In the genomic region with DNA sequence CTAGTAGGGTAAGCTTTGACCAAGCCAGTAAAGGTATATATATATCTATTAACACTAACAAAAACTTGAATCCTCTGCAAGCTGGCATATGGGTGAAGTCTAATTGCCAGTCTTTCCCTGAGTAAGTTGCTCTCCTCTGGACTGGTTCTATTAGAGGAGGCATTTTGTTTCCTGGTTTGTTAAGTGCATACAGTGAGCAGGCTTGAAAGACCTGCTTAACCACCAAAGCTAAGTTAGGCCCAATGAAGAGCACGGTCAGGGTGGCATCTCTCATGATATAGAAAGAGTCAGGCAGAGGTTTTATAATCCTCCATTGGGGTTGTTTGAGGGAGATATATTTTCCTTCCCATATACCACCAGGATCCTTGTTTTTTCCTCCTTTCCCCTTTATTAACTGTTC, we compare ENCODE assay signal across 30 cellular contexts. TPM values are rescaled to one million over a fixed set of nuclear protein-coding genes. Genes with fewer than 3 reads are reported as not detected.
"Had no signal": no experiment of that assay in that cellular context is flagged by ENCODE, and none has a peak within 500 bp of the region (broad histone marks: within the 10 kb centered on the region; RNA-seq: fewer than 3 reads in every experiment).

No MANE protein-coding gene starts in this region.

- H3K27me3 ChIP-seq: pancreas, stomach, testis, thyroid gland, upper lobe of right lung had no signal

- H3K36me3 ChIP-seq: lower lobe of right lung, pancreas, prostate gland, stomach, thyroid gland, upper lobe of right lung had no signal

- H3K4me3 ChIP-seq: lower lobe of right lung, pancreas, prostate gland, skin epidermis, stomach, testis, thyroid gland, upper lobe of right lung had no signal

- H3K9me3 ChIP-seq: lower lobe of right lung, pancreas, prostate gland, stomach, testis, thyroid gland, upper lobe of right lung had no signal

- FAIRE-seq: islet of Langerhans, pancreas, urothelium cell line had no signal

- H3K4me1 ChIP-seq: lower lobe of right lung, pancreas, prostate gland, stomach, testis, thyroid gland, upper lobe of right lung had no signal

- DNase-seq: hypothalamus; immature natural killer cell; lower lobe of right lung; mammary epithelial cell; mesenchymal stem cell; naive thymus-derived CD8-positive, alpha-beta T cell; nucleus accumbens; pancreas; posterior cingulate gyrus; retina; right cardiac atrium; stimulated activated CD4-positive, alpha-beta T cell treated with anti-CD3 and anti-CD28 coated beads, Interleukin-12 subunit alpha, Interleukin-12 subunit beta, amount 100 ng/mL, for 4 hours; stimulated activated CD4-positive, alpha-beta T cell treated with anti-CD3 and anti-CD28 coated beads, Interleukin-15, amount 100 ng/mL, for 24 hours; stimulated activated CD4-positive, alpha-beta T cell treated with anti-CD3 and anti-CD28 coated beads, Interleukin-2, amount 100 ng/mL, for 24 hours; stimulated activated CD4-positive, alpha-beta T cell treated with anti-CD3 and anti-CD28 coated beads, Interleukin-4, amount 100 ng/mL, for 1 hour; stimulated activated naive B cell treated with anti-CD40 and anti-IgM and Interleukin-4, amounts not matched to agents 10 μg/mL and 1 μg/mL and 100 μg/mL, for 72 hours; stimulated activated naive CD8-positive, alpha-beta T cell treated with anti-CD3 and anti-CD28 coated beads, Interleukin-15, Interleukin-2, amounts not matched to agents 100 U/mL and 50 U/mL, for 24 hours; stomach; testis; thyroid gland; trophoblast cell; upper lobe of right lung had no signal

- ATAC-seq: left lobe of liver; lower lobe of right lung; naive thymus-derived CD8-positive, alpha-beta T cell; pancreas; right cardiac atrium; sciatic nerve; stimulated activated naive B cell treated with anti-CD40 and anti-IgM and Interleukin-4, amounts not matched to agents 10 μg/mL and 1 μg/mL and 100 μg/mL, for 72 hours; stimulated activated naive CD8-positive, alpha-beta T cell treated with anti-CD3 and anti-CD28 coated beads, Interleukin-15, Interleukin-2, amounts not matched to agents 100 U/mL and 50 U/mL, for 24 hours; upper lobe of right lung had no signal

- H3K27ac ChIP-seq: lower lobe of right lung, pancreas, prostate gland, skin epidermis, stomach, testis, thyroid gland, upper lobe of right lung had no signal

RNA-seq across cellular contexts. Expression of a gene that starts 9.6 kb away (rescaled TPM):
- total RNA-seq: liver, neural crest cell had no signal
